1 cellular context compared by ENCODE assay signal in the genomic region with DNA sequence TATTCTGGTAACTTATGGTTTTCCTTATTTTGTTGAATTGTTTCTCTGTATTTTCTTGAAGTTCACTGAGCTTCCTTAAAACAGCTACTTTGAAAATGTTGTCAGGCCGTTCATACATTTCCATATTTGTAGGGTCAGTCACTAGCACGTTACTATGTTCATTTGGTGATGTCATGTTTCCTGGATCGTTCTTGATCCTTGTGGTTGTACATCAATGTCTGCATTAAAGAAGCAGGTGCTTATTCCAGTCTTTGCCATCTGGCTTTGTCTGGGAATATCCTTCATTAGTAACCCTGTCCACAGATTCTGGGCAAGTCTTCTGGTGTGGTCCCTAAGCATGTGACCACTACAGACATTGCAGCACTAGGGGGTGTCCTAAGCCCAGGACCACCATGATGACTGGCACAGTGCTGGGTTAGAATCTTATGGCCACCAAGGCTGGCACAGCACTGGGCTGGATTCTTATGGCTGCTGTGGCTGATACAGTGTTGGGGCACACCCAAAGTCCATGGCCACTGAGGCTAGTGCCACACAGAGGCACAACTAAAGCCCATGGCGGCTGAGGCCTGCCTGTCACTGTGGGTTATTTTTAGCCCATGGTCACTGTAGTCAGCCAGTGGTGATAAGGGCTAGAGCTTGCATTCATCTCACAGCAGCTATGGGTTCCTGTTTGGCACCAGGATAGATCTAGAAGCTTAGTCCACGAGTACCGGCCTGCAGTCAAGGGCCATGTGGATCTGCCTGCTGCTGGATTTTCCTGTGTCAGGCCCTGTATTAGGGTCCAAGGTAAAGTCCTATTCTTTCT.
TF ChIP-seq lines count a peak whose summit lies in the region.

No MANE protein-coding gene starts in this region.

TF ChIP-seq in H1, 55 proteins besides CTCF, POLR2A, EP300 and RAD21:
- TF ChIP-seq, protein P1, sequence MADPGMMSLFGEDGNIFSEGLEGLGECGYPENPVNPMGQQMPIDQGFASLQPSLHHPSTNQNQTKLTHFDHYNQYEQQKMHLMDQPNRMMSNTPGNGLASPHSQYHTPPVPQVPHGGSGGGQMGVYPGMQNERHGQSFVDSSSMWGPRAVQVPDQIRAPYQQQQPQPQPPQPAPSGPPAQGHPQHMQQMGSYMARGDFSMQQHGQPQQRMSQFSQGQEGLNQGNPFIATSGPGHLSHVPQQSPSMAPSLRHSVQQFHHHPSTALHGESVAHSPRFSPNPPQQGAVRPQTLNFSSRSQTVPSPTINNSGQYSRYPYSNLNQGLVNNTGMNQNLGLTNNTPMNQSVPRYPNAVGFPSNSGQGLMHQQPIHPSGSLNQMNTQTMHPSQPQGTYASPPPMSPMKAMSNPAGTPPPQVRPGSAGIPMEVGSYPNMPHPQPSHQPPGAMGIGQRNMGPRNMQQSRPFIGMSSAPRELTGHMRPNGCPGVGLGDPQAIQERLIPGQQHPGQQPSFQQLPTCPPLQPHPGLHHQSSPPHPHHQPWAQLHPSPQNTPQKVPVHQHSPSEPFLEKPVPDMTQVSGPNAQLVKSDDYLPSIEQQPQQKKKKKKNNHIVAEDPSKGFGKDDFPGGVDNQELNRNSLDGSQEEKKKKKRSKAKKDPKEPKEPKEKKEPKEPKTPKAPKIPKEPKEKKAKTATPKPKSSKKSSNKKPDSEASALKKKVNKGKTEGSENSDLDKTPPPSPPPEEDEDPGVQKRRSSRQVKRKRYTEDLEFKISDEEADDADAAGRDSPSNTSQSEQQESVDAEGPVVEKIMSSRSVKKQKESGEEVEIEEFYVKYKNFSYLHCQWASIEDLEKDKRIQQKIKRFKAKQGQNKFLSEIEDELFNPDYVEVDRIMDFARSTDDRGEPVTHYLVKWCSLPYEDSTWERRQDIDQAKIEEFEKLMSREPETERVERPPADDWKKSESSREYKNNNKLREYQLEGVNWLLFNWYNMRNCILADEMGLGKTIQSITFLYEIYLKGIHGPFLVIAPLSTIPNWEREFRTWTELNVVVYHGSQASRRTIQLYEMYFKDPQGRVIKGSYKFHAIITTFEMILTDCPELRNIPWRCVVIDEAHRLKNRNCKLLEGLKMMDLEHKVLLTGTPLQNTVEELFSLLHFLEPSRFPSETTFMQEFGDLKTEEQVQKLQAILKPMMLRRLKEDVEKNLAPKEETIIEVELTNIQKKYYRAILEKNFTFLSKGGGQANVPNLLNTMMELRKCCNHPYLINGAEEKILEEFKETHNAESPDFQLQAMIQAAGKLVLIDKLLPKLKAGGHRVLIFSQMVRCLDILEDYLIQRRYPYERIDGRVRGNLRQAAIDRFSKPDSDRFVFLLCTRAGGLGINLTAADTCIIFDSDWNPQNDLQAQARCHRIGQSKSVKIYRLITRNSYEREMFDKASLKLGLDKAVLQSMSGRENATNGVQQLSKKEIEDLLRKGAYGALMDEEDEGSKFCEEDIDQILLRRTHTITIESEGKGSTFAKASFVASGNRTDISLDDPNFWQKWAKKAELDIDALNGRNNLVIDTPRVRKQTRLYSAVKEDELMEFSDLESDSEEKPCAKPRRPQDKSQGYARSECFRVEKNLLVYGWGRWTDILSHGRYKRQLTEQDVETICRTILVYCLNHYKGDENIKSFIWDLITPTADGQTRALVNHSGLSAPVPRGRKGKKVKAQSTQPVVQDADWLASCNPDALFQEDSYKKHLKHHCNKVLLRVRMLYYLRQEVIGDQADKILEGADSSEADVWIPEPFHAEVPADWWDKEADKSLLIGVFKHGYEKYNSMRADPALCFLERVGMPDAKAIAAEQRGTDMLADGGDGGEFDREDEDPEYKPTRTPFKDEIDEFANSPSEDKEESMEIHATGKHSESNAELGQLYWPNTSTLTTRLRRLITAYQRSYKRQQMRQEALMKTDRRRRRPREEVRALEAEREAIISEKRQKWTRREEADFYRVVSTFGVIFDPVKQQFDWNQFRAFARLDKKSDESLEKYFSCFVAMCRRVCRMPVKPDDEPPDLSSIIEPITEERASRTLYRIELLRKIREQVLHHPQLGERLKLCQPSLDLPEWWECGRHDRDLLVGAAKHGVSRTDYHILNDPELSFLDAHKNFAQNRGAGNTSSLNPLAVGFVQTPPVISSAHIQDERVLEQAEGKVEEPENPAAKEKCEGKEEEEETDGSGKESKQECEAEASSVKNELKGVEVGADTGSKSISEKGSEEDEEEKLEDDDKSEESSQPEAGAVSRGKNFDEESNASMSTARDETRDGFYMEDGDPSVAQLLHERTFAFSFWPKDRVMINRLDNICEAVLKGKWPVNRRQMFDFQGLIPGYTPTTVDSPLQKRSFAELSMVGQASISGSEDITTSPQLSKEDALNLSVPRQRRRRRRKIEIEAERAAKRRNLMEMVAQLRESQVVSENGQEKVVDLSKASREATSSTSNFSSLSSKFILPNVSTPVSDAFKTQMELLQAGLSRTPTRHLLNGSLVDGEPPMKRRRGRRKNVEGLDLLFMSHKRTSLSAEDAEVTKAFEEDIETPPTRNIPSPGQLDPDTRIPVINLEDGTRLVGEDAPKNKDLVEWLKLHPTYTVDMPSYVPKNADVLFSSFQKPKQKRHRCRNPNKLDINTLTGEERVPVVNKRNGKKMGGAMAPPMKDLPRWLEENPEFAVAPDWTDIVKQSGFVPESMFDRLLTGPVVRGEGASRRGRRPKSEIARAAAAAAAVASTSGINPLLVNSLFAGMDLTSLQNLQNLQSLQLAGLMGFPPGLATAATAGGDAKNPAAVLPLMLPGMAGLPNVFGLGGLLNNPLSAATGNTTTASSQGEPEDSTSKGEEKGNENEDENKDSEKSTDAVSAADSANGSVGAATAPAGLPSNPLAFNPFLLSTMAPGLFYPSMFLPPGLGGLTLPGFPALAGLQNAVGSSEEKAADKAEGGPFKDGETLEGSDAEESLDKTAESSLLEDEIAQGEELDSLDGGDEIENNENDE (IDR thresholded peaks at IDR 0.05; ENCODE audit: insufficient replicate concordance, low read length), result no peak
- no peak for TF ChIP-seq SP4 (IDR thresholded peaks at IDR 0.05; ENCODE audit: low read length)
- TF ChIP-seq, protein P2, sequence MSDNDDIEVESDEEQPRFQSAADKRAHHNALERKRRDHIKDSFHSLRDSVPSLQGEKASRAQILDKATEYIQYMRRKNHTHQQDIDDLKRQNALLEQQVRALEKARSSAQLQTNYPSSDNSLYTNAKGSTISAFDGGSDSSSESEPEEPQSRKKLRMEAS (IDR thresholded peaks at IDR 0.05), result no peak
- no peak for TF ChIP-seq TEAD4 (IDR thresholded peaks at IDR 0.05; ENCODE audit: low read depth, low read length)
- no peak for TF ChIP-seq ZNF274 (IDR thresholded peaks at IDR 0.05; ENCODE audit: borderline replicate concordance, extremely low read depth, low read length)
- TF ChIP-seq POLR2AphosphoS5 (IDR thresholded peaks at IDR 0.05; ENCODE audit: low read depth, low read length), result no peak
- TF ChIP-seq RFX5 (IDR thresholded peaks at IDR 0.05; ENCODE audit: borderline replicate concordance, low read depth, low read length), result no peak
- no peak for TF ChIP-seq MAFK (IDR thresholded peaks at IDR 0.05; ENCODE audit: low read depth, low read length)
- TF ChIP-seq SIRT6 (IDR thresholded peaks at IDR 0.05; ENCODE audit: low read length), result no peak
- TF ChIP-seq SP2 (IDR thresholded peaks at IDR 0.05; ENCODE audit: low read length), result no peak
- TF ChIP-seq TAF1 (IDR thresholded peaks at IDR 0.05; ENCODE audit: low read depth, low read length), result no peak
- TF ChIP-seq RBBP5 (IDR thresholded peaks at IDR 0.05; ENCODE audit: borderline replicate concordance, low read depth, low read length), result no peak
- TF ChIP-seq EZH2 (IDR thresholded peaks at IDR 0.05; ENCODE audit: low read depth, low read length, severe bottlenecking), result no peak
- TF ChIP-seq, protein P3, sequence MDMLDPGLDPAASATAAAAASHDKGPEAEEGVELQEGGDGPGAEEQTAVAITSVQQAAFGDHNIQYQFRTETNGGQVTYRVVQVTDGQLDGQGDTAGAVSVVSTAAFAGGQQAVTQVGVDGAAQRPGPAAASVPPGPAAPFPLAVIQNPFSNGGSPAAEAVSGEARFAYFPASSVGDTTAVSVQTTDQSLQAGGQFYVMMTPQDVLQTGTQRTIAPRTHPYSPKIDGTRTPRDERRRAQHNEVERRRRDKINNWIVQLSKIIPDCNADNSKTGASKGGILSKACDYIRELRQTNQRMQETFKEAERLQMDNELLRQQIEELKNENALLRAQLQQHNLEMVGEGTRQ (IDR thresholded peaks at IDR 0.05; ENCODE audit: low read length), result no peak
- no peak for TF ChIP-seq RXRA (IDR thresholded peaks at IDR 0.05; ENCODE audit: insufficient read depth, low read depth, low read length)
- TF ChIP-seq GABPA (IDR thresholded peaks at IDR 0.05; ENCODE audit: borderline replicate concordance, insufficient read depth, low read length), result no peak
- no peak for TF ChIP-seq CHD2 (IDR thresholded peaks at IDR 0.05; ENCODE audit: low read length)
TF ChIP-seq in H1: peak in this region for 0.
